In the genomic region with DNA sequence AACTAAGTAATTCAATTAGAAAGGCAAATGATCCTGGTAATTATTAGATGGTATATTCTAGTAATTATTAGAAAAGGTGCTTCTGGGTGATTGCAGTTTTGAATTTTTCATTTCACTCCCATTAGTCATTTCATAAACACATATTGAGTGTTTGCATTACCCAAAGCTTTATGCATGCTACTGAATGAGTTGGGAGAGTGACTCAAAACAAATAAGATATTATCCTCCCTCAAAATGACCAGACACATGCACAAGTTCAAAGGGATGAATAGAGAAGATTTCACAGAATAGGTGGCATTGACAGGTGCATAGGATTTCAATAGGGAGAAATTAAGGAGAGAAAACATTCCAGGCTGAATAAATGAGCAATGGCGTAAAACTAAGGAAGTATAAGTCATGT, we compare ENCODE assay signal across 18 cellular contexts.
DNase-seq lines count a peak whose midpoint lies in the region; ATAC-seq, FAIRE-seq and TF ChIP-seq lines count a peak whose summit lies in the region.
"Had no signal": no experiment of that assay in that cellular context is flagged by ENCODE, and none has a peak within 500 bp of the region (broad histone marks: within the 10 kb centered on the region; RNA-seq: fewer than 3 reads in every experiment).

No MANE protein-coding gene starts in this region.

- H3K9ac ChIP-seq in GM12878 (ENCODE audit: control insufficient read depth, insufficient read depth, low read length): no peak overlapping the region
- no peak overlapping the region for H3K9ac ChIP-seq in smooth muscle cell (ENCODE audit: low read depth)
- H3K9ac ChIP-seq: SK-N-SH had no signal

- H3K27ac ChIP-seq in GM12878 (ENCODE audit: control insufficient read depth, insufficient read depth) (no peak overlapping the region), smooth muscle cell (ENCODE audit: low read depth) (no peak overlapping the region)
- H3K27ac ChIP-seq: C4-2B had no signal

- no peak for TF ChIP-seq EP300 in GM12878 (IDR thresholded peaks at IDR 0.05; ENCODE audit: borderline replicate concordance in 1 of 2, control insufficient read depth in 1 of 2, low read depth in 2 of 2, low read length in 2 of 2)

- H3K36me3 ChIP-seq in GM12878 (ENCODE audit: control insufficient read depth in 2 of 2, insufficient read depth in 2 of 2, low read length in 1 of 2): no peaks in the 10 kb centered on the region
- no peaks in the 10 kb centered on the region for H3K36me3 ChIP-seq in smooth muscle cell (ENCODE audit: low read depth)

- no peak overlapping the region for H3K4me3 Mint-ChIP-seq in activated T-cell treated with anti-CD3 and anti-CD28 coated beads, Interleukin-2, amount 50 U/mL, for 72 hours
- no peak overlapping the region for H3K4me3 Mint-ChIP-seq in stimulated activated effector memory CD8-positive, alpha-beta T cell treated with anti-CD3 and anti-CD28 coated beads, Interleukin-12 subunit alpha, Interleukin-12 subunit beta, amount 100 ng/mL, for 72 hours

- in situ Hi-C loops in GM12878 (cut with MboI): loop anchor here (10.0 kb wide), 1 partner anchor 790 kb away; no protein-coding TSS in a partner anchor

- SMC1A ChIA-PET in GM12878 (lab: Charles Lee; ENCODE audit: uncharacterized antibody, unreplicated experiment): no interaction called here

- H4K20me1 ChIP-seq in GM12878 (ENCODE audit: control insufficient read depth, insufficient read depth) (no peaks in the 10 kb centered on the region), smooth muscle cell (ENCODE audit: low read depth) (no peaks in the 10 kb centered on the region)

- peak in 1 of 2 donors; percentile 53 for ATAC-seq in activated T-cell treated with anti-CD3 and anti-CD28 coated beads, Interleukin-2, amount 50 U/mL, for 72 hours (replicated peaks in 1 of 2)
- no peak for ATAC-seq in GM12878
- peak; percentile 51 for ATAC-seq in stimulated activated effector memory CD8-positive, alpha-beta T cell treated with anti-CD3 and anti-CD28 coated beads, Interleukin-12 subunit alpha, Interleukin-12 subunit beta, amount 100 ng/mL, for 72 hours
- ATAC-seq: HCT116, Right ventricle myocardium inferior had no signal

- peak overlapping the region; percentile 38 for H3K27ac Mint-ChIP-seq in activated T-cell treated with anti-CD3 and anti-CD28 coated beads, Interleukin-2, amount 50 U/mL, for 72 hours
- peak overlapping the region; percentile 1 for H3K27ac Mint-ChIP-seq in stimulated activated effector memory CD8-positive, alpha-beta T cell treated with anti-CD3 and anti-CD28 coated beads, Interleukin-12 subunit alpha, Interleukin-12 subunit beta, amount 100 ng/mL, for 72 hours

- no peaks in the 10 kb centered on the region for H3K9me3 Mint-ChIP-seq in activated T-cell treated with anti-CD3 and anti-CD28 coated beads, Interleukin-2, amount 50 U/mL, for 72 hours
- no peaks in the 10 kb centered on the region for H3K9me3 Mint-ChIP-seq in stimulated activated effector memory CD8-positive, alpha-beta T cell treated with anti-CD3 and anti-CD28 coated beads, Interleukin-12 subunit alpha, Interleukin-12 subunit beta, amount 100 ng/mL, for 72 hours

- H3K79me2 ChIP-seq in GM12878 (ENCODE audit: control insufficient read depth, insufficient read depth, low read length) (no peaks in the 10 kb centered on the region), smooth muscle cell (ENCODE audit: low read depth) (no peaks in the 10 kb centered on the region)

- no peaks in the 10 kb centered on the region for H3K36me3 Mint-ChIP-seq in activated T-cell treated with anti-CD3 and anti-CD28 coated beads, Interleukin-2, amount 50 U/mL, for 72 hours (ENCODE audit: insufficient read depth in 2 of 2)
- H3K36me3 Mint-ChIP-seq in stimulated activated effector memory CD8-positive, alpha-beta T cell treated with anti-CD3 and anti-CD28 coated beads, Interleukin-12 subunit alpha, Interleukin-12 subunit beta, amount 100 ng/mL, for 72 hours: no peaks in the 10 kb centered on the region

- TF ChIP-seq RAD21 in GM12878 (IDR thresholded peaks at IDR 0.05; ENCODE audit: insufficient read depth, low read depth, low read length): no peak

- POLR2A ChIA-PET in GM12878 (lab: Charles Lee): no interaction called here

- H3K27me3 ChIP-seq in GM12878 (replicated peaks in 1 of 2; ENCODE audit: control insufficient read depth in 2 of 2, insufficient read depth in 2 of 2, low read length in 1 of 2) (no peaks in the 10 kb centered on the region), smooth muscle cell (ENCODE audit: low read depth) (no peaks in the 10 kb centered on the region)
- H3K27me3 ChIP-seq: MG63 had no signal

- no peaks in the 10 kb centered on the region for H3K9me3 ChIP-seq in GM12878 (replicated peaks; ENCODE audit: control insufficient read depth, insufficient read depth, low read length)
- H3K9me3 ChIP-seq in smooth muscle cell (replicated peaks; ENCODE audit: low read depth): no peaks in the 10 kb centered on the region
- H3K9me3 ChIP-seq: MG63, SK-N-SH had no signal

- H3K4me3 ChIP-seq in GM12878: no peak overlapping the region
- no peak overlapping the region for H3K4me3 ChIP-seq in smooth muscle cell
- H3K4me3 ChIP-seq: MG63 had no signal

- no peak overlapping the region for H3K4me2 ChIP-seq in GM12878 (ENCODE audit: control insufficient read depth, insufficient read depth)
- no peak overlapping the region for H3K4me2 ChIP-seq in smooth muscle cell
- H3K4me2 ChIP-seq: SK-N-SH had no signal

- TF ChIP-seq CTCF in GM12878 (IDR thresholded peaks at IDR 0.05 in 2 of 3, conservative IDR thresholded peaks at IDR 0.05 in 1 of 3; ENCODE audit: control insufficient read depth in 2 of 3, extremely low read depth in 1 of 3, insufficient read depth in 1 of 3, low read depth in 3 of 3, low read length in 3 of 3) (no peak), smooth muscle cell (IDR thresholded peaks at IDR 0.05; ENCODE audit: borderline replicate concordance, insufficient read depth, poor library complexity, severe bottlenecking) (no peak)

- CTCF ChIA-PET in GM12878 (lab: Yijun Ruan, JAX): interaction anchor here (4.8 kb wide), 1 partner anchor 533 kb away, joined by 43 read pairs; no protein-coding TSS in a partner anchor

- RAD21 ChIA-PET in GM12878 (lab: Charles Lee; ENCODE audit: unreplicated experiment): no interaction called here

- FAIRE-seq in GM12878 (lab: Jason Lieb, UNC): no peak

- intact Hi-C loops in GM12878 (cut with micrococcal nuclease; ENCODE audit: unreplicated experiment): no loop called here

- no TSS peak for BruUV-seq in GM12878 (replicated peaks; lab: Mats Ljungman, UMichigan)

- H2AFZ ChIP-seq in GM12878 (ENCODE audit: control insufficient read depth, low read depth, low read length) (no peak overlapping the region), smooth muscle cell (ENCODE audit: low read depth) (no peak overlapping the region)

- H3K4me1 ChIP-seq in GM12878 (ENCODE audit: control insufficient read depth, insufficient read depth, low read length) (no peaks in the 10 kb centered on the region), smooth muscle cell (ENCODE audit: low read depth) (peaks cover 2% of the 10 kb centered on the region)

- 100% methylated on average over 1 of the region's 1 CpG for WGBS in GM12878 (ENCODE audit: insufficient coverage, insufficient replicate concordance, low lambda C conversion rate, missing lambda C conversion rate)
- 91% methylated on average over 1 of the region's 1 CpG for WGBS in smooth muscle cell (ENCODE audit: low lambda C conversion rate)

- TF ChIP-seq POLR2A in GM12878 (IDR thresholded peaks at IDR 0.05; ENCODE audit: low read depth, low read length): no peak

- H3K27me3 Mint-ChIP-seq in activated T-cell treated with anti-CD3 and anti-CD28 coated beads, Interleukin-2, amount 50 U/mL, for 72 hours (ENCODE audit: low read depth): no peaks in the 10 kb centered on the region

- DNase-seq in activated T-cell treated with anti-CD3 and anti-CD28 coated beads, Interleukin-2, amount 50 U/mL, for 72 hours: no peak
- no peak for DNase-seq in activated T-cell treated with anti-CD3 and anti-CD28 coated beads, Interleukin-2, amount 50 U/mL, for 1 hour
- DNase-seq in NCI-H146 (lab: John Stamatoyannopoulos, UW) (peak; percentile 72), GM12878 (ENCODE audit: low read depth, low spot score) (no peak), NOMO-1 treated with DMSO at 0.1 percent for 48 hours (lab: John Stamatoyannopoulos, UW; ENCODE audit: unreplicated experiment) (no peak), NCI-H748 (lab: John Stamatoyannopoulos, UW; ENCODE audit: unreplicated experiment) (no peak), smooth muscle cell (lab: John Stamatoyannopoulos, UW; ENCODE audit: unreplicated experiment) (no peak)
- no peak for DNase-seq in stimulated activated effector memory CD8-positive, alpha-beta T cell treated with anti-CD3 and anti-CD28 coated beads, Interleukin-12 subunit alpha, Interleukin-12 subunit beta, amount 100 ng/mL, for 72 hours (ENCODE audit: low spot score in 2 of 2)
- DNase-seq: DMS 273 treated with DMSO at 0.1 percent for 48 hours, KG1, MG63, NCI-H1092 treated with DMSO at 0.1 percent for 48 hours, NCI-H1694 treated with DMSO at 0.1 percent for 48 hours, NCI-H69, SK-N-SH had no signal

- no peaks in the 10 kb centered on the region for H3F3A ChIP-seq in smooth muscle cell (ENCODE audit: low read depth)

- peaks cover 11% of the 10 kb centered on the region for H3K4me1 Mint-ChIP-seq in activated T-cell treated with anti-CD3 and anti-CD28 coated beads, Interleukin-2, amount 50 U/mL, for 72 hours (ENCODE audit: low read depth)
- no peaks in the 10 kb centered on the region for H3K4me1 Mint-ChIP-seq in stimulated activated effector memory CD8-positive, alpha-beta T cell treated with anti-CD3 and anti-CD28 coated beads, Interleukin-12 subunit alpha, Interleukin-12 subunit beta, amount 100 ng/mL, for 72 hours

TF ChIP-seq in GM12878, 131 proteins besides CTCF, POLR2A, EP300 and RAD21:
- TF ChIP-seq JUNB (IDR thresholded peaks at IDR 0.05): peak; percentile 66; the same call in 1 of the 2 replicates
- 0 out of 2 replicates have a peak, but pooled peaks have one; percentile 16 for TF ChIP-seq NFIC (IDR thresholded peaks at IDR 0.05; ENCODE audit: low read depth, low read length)
- no peak for TF ChIP-seq SMAD5 (IDR thresholded peaks at IDR 0.05; ENCODE audit: low read depth)
- TF ChIP-seq, protein P1, sequence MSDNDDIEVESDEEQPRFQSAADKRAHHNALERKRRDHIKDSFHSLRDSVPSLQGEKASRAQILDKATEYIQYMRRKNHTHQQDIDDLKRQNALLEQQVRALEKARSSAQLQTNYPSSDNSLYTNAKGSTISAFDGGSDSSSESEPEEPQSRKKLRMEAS (IDR thresholded peaks at IDR 0.05; ENCODE audit: low read depth, low read length): no peak
- TF ChIP-seq, protein P2, sequence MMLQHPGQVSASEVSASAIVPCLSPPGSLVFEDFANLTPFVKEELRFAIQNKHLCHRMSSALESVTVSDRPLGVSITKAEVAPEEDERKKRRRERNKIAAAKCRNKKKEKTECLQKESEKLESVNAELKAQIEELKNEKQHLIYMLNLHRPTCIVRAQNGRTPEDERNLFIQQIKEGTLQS (IDR thresholded peaks at IDR 0.05; ENCODE audit: borderline replicate concordance, extremely low read depth, low read depth, low read length): no peak
- TF ChIP-seq KAT2A (conservative IDR thresholded peaks at IDR 0.05; ENCODE audit: control insufficient read depth, low read depth, low read length): no peak
